8 cellular contexts compared by ENCODE assay signal in genomic region chr7:32500922-32501341, GRCh38. TPM values are rescaled to one million over a fixed set of nuclear protein-coding genes. Genes with fewer than 3 reads are reported as not detected.
DNase-seq lines count a peak whose midpoint lies in the region; ATAC-seq and TF ChIP-seq lines count a peak whose summit lies in the region.

No MANE protein-coding gene starts in this region.

- no peaks in the 10 kb centered on the region for H3K27me3 ChIP-seq in BJ (ENCODE audit: control insufficient read depth, insufficient read depth, low read length)

- H3K4me3 Mint-ChIP-seq in activated T-helper 17 cell treated with anti-CD3 and anti-CD28 coated beads, Interleukin-2, amount 50 U/mL, for 72 hours = peak overlapping the region; percentile 47

- peaks cover 28% of the 10 kb centered on the region for H3K4me1 Mint-ChIP-seq in activated T-helper 17 cell treated with anti-CD3 and anti-CD28 coated beads, Interleukin-2, amount 50 U/mL, for 72 hours

- WGBS in mesodermal cell (ENCODE audit: insufficient coverage in 2 of 2), 2 experiments = 88% methylated on average over 1 of the region's 1 CpG; no CpG with 5 or more reads in 1 of the 2 experiments

- TF ChIP-seq CTCF in BJ (IDR thresholded peaks at IDR 0.05; ENCODE audit: insufficient read depth, low read depth, low read length) = no peak

- H3K9me3 ChIP-seq in mesodermal cell (ENCODE audit: control insufficient read depth, low read length) = peaks cover 3% of the 10 kb centered on the region

- no peaks in the 10 kb centered on the region for H3K9me3 Mint-ChIP-seq in activated T-helper 17 cell treated with anti-CD3 and anti-CD28 coated beads, Interleukin-2, amount 50 U/mL, for 72 hours

- H3K4me3 ChIP-seq in BJ (ENCODE audit: low read depth, low read length) (no peak overlapping the region), mesodermal cell (ENCODE audit: extremely low read depth, insufficient read depth, low read length, poor library complexity, severe bottlenecking) (no peak overlapping the region)

- DNase-seq in BJ (ENCODE audit: low read depth) (peak; percentile 39), iPS-NIHi11 (ENCODE audit: low spot score) (no peak), SK-N-DZ (ENCODE audit: low spot score) (no peak)
- DNase-seq in activated CD4-positive, alpha-beta T cell treated with anti-CD3 and anti-CD28 coated beads for 48 hours = no peak

- POLR2A ChIA-PET in BJ (lab: Charles Lee) = no interaction called here

- H3K27me3 Mint-ChIP-seq in activated T-helper 17 cell treated with anti-CD3 and anti-CD28 coated beads, Interleukin-2, amount 50 U/mL, for 72 hours = no peaks in the 10 kb centered on the region

- H3K27ac ChIP-seq in mesodermal cell (ENCODE audit: low read depth, low read length, severe bottlenecking) = peak overlapping the region; percentile 65

- peak overlapping the region; percentile 83 for H3K27ac Mint-ChIP-seq in activated T-helper 17 cell treated with anti-CD3 and anti-CD28 coated beads, Interleukin-2, amount 50 U/mL, for 72 hours

- ATAC-seq in GM19452 (IDR thresholded peaks at IDR 0.05; ENCODE audit: unreplicated experiment) (peak; percentile 60), HG03521 (IDR thresholded peaks at IDR 0.05; ENCODE audit: unreplicated experiment) (peak; percentile 72)
- peak; percentile 48 for ATAC-seq in activated T-helper 17 cell treated with anti-CD3 and anti-CD28 coated beads, Interleukin-2, amount 50 U/mL, for 72 hours (replicated peaks)

- CTCF ChIA-PET in BJ (lab: Yijun Ruan, JAX) = interaction anchor here (0.9 kb wide), 1 partner anchor 12 kb away, joined by 3 read pairs; no protein-coding TSS in a partner anchor

- H3K36me3 ChIP-seq in BJ (ENCODE audit: control insufficient read depth, insufficient read depth, low read length) = no peaks in the 10 kb centered on the region
- peaks cover 24% of the 10 kb centered on the region for H3K36me3 ChIP-seq in mesodermal cell (ENCODE audit: control insufficient read depth, insufficient read depth, low read length)

- peaks cover 14% of the 10 kb centered on the region for H3K4me1 ChIP-seq in mesodermal cell (ENCODE audit: control insufficient read depth, insufficient read depth, low read length, poor library complexity, severe bottlenecking)

- peaks cover 49% of the 10 kb centered on the region for H3K36me3 Mint-ChIP-seq in activated T-helper 17 cell treated with anti-CD3 and anti-CD28 coated beads, Interleukin-2, amount 50 U/mL, for 72 hours (ENCODE audit: low read depth)

RNA-seq across cellular contexts. Expression of gene AVL9, which starts 5.6 kb away (rescaled TPM):
- 12.0 and 16.1 TPM in 2 replicates for polyA plus RNA-seq in BJ (2011; rRNA removed)
- polyA minus RNA-seq in BJ (2011; rRNA and poly(A)+ RNA removed) = 9.6 and 16.4 TPM in 2 replicates
- 10 to 100 TPM; 46.1 to 48.1 TPM for total RNA-seq in activated T-helper 17 cell treated with anti-CD3 and anti-CD28 coated beads, Interleukin-2, amount 50 U/mL, for 72 hours
- polyA plus RNA-seq in mesodermal cell (2013, experiment 1 of 2) = 27.9 TPM
- 24.1 TPM for polyA plus RNA-seq in mesodermal cell (2013, experiment 2 of 2)
- polyA plus RNA-seq in SK-N-DZ (2014; cell fraction: cytosol; rRNA removed) = 18.9 and 19.6 TPM in 2 replicates
- polyA plus RNA-seq in SK-N-DZ (2014; cell fraction: nucleus; rRNA removed) = 17.6 and 31.7 TPM in 2 replicates

RNA-seq across cellular contexts. Expression of gene LSM5, which starts 10.8 kb away (rescaled TPM):
- polyA plus RNA-seq in BJ (2011; rRNA removed) = 6.7 and 22.8 TPM in 2 replicates
- polyA minus RNA-seq in BJ (2011; rRNA and poly(A)+ RNA removed) = 3.3 and 3.9 TPM in 2 replicates
- 100 to 1,000 TPM in 1 of 2 donors, 10 to 100 TPM in 1; 69.0 to 111 TPM for total RNA-seq in activated T-helper 17 cell treated with anti-CD3 and anti-CD28 coated beads, Interleukin-2, amount 50 U/mL, for 72 hours
- polyA plus RNA-seq in mesodermal cell (2013, experiment 1 of 2) = 89.2 TPM
- 103 TPM for polyA plus RNA-seq in mesodermal cell (2013, experiment 2 of 2)
- polyA plus RNA-seq in SK-N-DZ (2014; cell fraction: cytosol; rRNA removed) = 182 and 390 TPM in 2 replicates
- 139 and 172 TPM in 2 replicates for polyA plus RNA-seq in SK-N-DZ (2014; cell fraction: nucleus; rRNA removed)
